In genomic region chr20:37661536-37661935, GRCh38 we compare ENCODE assay signal across 29 cellular contexts.
"Had no signal": no experiment of that assay in that cellular context is flagged by ENCODE, and none has a peak within 500 bp of the region (broad histone marks: within the 10 kb centered on the region; RNA-seq: fewer than 3 reads in every experiment).

No MANE protein-coding gene starts in this region.

- H3K27ac ChIP-seq: neural progenitor cell, ovary, parathyroid adenoma, psoas muscle, right lobe of liver, sigmoid colon, suprapubic skin, testis, tibial artery, transverse colon, upper lobe of right lung, uterus had no signal

- H3K27me3 ChIP-seq: neural progenitor cell, ovary, right lobe of liver, sigmoid colon, suprapubic skin, testis, tibial artery, transverse colon, upper lobe of right lung, uterus had no signal

- H3K36me3 ChIP-seq: neural progenitor cell, ovary, right lobe of liver, sigmoid colon, suprapubic skin, tibial artery, transverse colon, upper lobe of right lung, uterus had no signal

- ATAC-seq: natural killer cell; psoas muscle; right cardiac atrium; right lobe of liver; stimulated activated effector memory CD8-positive, alpha-beta T cell treated with anti-CD3 and anti-CD28 coated beads, Interleukin-12 subunit alpha, Interleukin-12 subunit beta, amount 100 ng/mL, for 72 hours; stimulated activated naive CD8-positive, alpha-beta T cell treated with anti-CD3 and anti-CD28 coated beads, Interleukin-15, amount 100 ng/mL, for 72 hours; stimulated activated naive CD8-positive, alpha-beta T cell treated with anti-CD3 and anti-CD28 coated beads, Interleukin-15, Interleukin-2, amounts not matched to agents 100 U/mL and 50 U/mL, for 24 hours; upper lobe of right lung had no signal

- H3K4me2 ChIP-seq: neural progenitor cell had no signal

- H3K4me1 ChIP-seq: parathyroid adenoma, psoas muscle, right lobe of liver, sigmoid colon, suprapubic skin, testis, tibial artery, transverse colon, upper lobe of right lung, uterus had no signal

- H3K4me1 Mint-ChIP-seq: natural killer cell; nephron; stimulated activated effector memory CD8-positive, alpha-beta T cell treated with anti-CD3 and anti-CD28 coated beads, Interleukin-12 subunit alpha, Interleukin-12 subunit beta, amount 100 ng/mL, for 72 hours; stimulated activated naive CD8-positive, alpha-beta T cell treated with anti-CD3 and anti-CD28 coated beads, Interleukin-15, amount 100 ng/mL, for 72 hours had no signal

- H3K9ac ChIP-seq: neural progenitor cell, parathyroid adenoma had no signal

- H3K4me3 Mint-ChIP-seq: natural killer cell; nephron; neural progenitor cell; stimulated activated effector memory CD8-positive, alpha-beta T cell treated with anti-CD3 and anti-CD28 coated beads, Interleukin-12 subunit alpha, Interleukin-12 subunit beta, amount 100 ng/mL, for 72 hours; stimulated activated naive CD8-positive, alpha-beta T cell treated with anti-CD3 and anti-CD28 coated beads, Interleukin-15, amount 100 ng/mL, for 72 hours; type B pancreatic cell had no signal

- H3K9me3 ChIP-seq: ovary, psoas muscle, right lobe of liver, sigmoid colon, suprapubic skin, testis, tibial artery, transverse colon, upper lobe of right lung, uterus had no signal

- H3K9me3 Mint-ChIP-seq: natural killer cell had no signal

- H3K79me2 ChIP-seq: parathyroid adenoma had no signal

- H3K36me3 Mint-ChIP-seq: natural killer cell; neural progenitor cell; stimulated activated effector memory CD8-positive, alpha-beta T cell treated with anti-CD3 and anti-CD28 coated beads, Interleukin-12 subunit alpha, Interleukin-12 subunit beta, amount 100 ng/mL, for 72 hours; type B pancreatic cell had no signal

- DNase-seq: natural killer cell; occipital lobe; ovary; posterior cingulate gyrus; psoas muscle; right cardiac atrium; right lobe of liver; sigmoid colon; small intestine; stimulated activated CD4-positive, alpha-beta T cell treated with anti-CD3 and anti-CD28 coated beads, Interleukin-15, amount 100 ng/mL, for 24 hours; stimulated activated CD4-positive, alpha-beta T cell treated with anti-CD3 and anti-CD28 coated beads, Interleukin-2, amount 100 ng/mL, for 24 hours; stimulated activated CD4-positive, alpha-beta T cell treated with anti-CD3 and anti-CD28 coated beads, Interleukin-2, amount 100 ng/mL, for 48 hours; stimulated activated CD4-positive, alpha-beta T cell treated with anti-CD3 and anti-CD28 coated beads, Interleukin-4, amount 100 ng/mL, for 24 hours; stimulated activated naive CD4-positive, alpha-beta T cell; stimulated activated naive CD8-positive, alpha-beta T cell treated with anti-CD3 and anti-CD28 coated beads, Interleukin-15, amount 100 ng/mL, for 72 hours; stimulated activated naive CD8-positive, alpha-beta T cell treated with anti-CD3 and anti-CD28 coated beads, Interleukin-15, Interleukin-2, amounts not matched to agents 100 U/mL and 50 U/mL, for 24 hours; substantia nigra; testis; tibial artery; transverse colon; upper lobe of right lung; uterus had no signal

- H3K27me3 Mint-ChIP-seq: progenitor cell of endocrine pancreas had no signal

- H3K27ac Mint-ChIP-seq: natural killer cell; nephron; neural progenitor cell; progenitor cell of endocrine pancreas; stimulated activated effector memory CD8-positive, alpha-beta T cell treated with anti-CD3 and anti-CD28 coated beads, Interleukin-12 subunit alpha, Interleukin-12 subunit beta, amount 100 ng/mL, for 72 hours; stimulated activated naive CD8-positive, alpha-beta T cell treated with anti-CD3 and anti-CD28 coated beads, Interleukin-15, amount 100 ng/mL, for 72 hours; type B pancreatic cell had no signal

- H3K4me3 ChIP-seq: neural progenitor cell, ovary, psoas muscle, right lobe of liver, sigmoid colon, suprapubic skin, testis, tibial artery, transverse colon, upper lobe of right lung, uterus had no signal

- H2AFZ ChIP-seq: neural progenitor cell, parathyroid adenoma had no signal
